Comparison of ENCODE assay signal across 17 cellular contexts in genomic region chr7:130566168-130566897, GRCh38.
DNase-seq lines count a peak whose midpoint lies in the region; TF ChIP-seq lines count a peak whose summit lies in the region.
"Had no signal": no experiment of that assay in that cellular context is flagged by ENCODE, and none has a peak within 500 bp of the region (broad histone marks: within the 10 kb centered on the region; RNA-seq: fewer than 3 reads in every experiment).

No MANE protein-coding gene starts in this region.

- no peak for TF ChIP-seq CTCF in spleen (IDR thresholded peaks at IDR 0.05 in 8 of 11, conservative IDR thresholded peaks at IDR 0.05 in 3 of 11)

- peaks cover 0 to 17% (median 0%) of the 10 kb centered on the region in 6 donors for H3K36me3 ChIP-seq in spleen
- H3K36me3 ChIP-seq: sigmoid colon had no signal

- H3K4me1 ChIP-seq in spleen, result no peaks in the 10 kb centered on the region
- H3K4me1 ChIP-seq: sigmoid colon, SJCRH30 had no signal

- H3K9me3 ChIP-seq in spleen, result peaks cover 0 to 45% (median 20%) of the 10 kb centered on the region in 8 donors
- H3K9me3 ChIP-seq: sigmoid colon had no signal

- no peak for TF ChIP-seq POLR2A in spleen (IDR thresholded peaks at IDR 0.05)

- intact Hi-C loops in spleen (cut with DNase I; ENCODE audit: low total_unique reads), result no loop called here

- DNase-seq in LoVo (ENCODE audit: low spot score) (peak; percentile 5), dermis microvascular lymphatic vessel endothelial cell (ENCODE audit: low read depth in 2 of 2) (peak; percentile 26 to 95), iris pigment epithelial cell (ENCODE audit: low read depth) (peak; percentile 86), spleen (peak; percentile 63), NOMO-1 (lab: John Stamatoyannopoulos, UW; ENCODE audit: unreplicated experiment in 2 of 2) (no peak), SIG-M5 treated with dmso at 0.1 percent for 504 hours (lab: John Stamatoyannopoulos, UW; ENCODE audit: unreplicated experiment) (no peak), NCI-H1105 treated with DMSO at 0.1 percent for 48 hours (lab: John Stamatoyannopoulos, UW) (no peak)
- DNase-seq: activated CD4-positive, alpha-beta T cell treated with anti-CD3 and anti-CD28 coated beads, Interleukin-2, amount 10 ng/mL, durations not matched to agents 7 days and 5 days; activated T-cell treated with anti-CD3 and anti-CD28 coated beads, Interleukin-2, amount 50 U/mL, for 24 hours; GM23248; left colon; NK-92 treated with Interleukin-12 subunit alpha and Interleukin-12 subunit beta, amount 100 ng/mL, for 24 hours; sigmoid colon; SJCRH30; stimulated activated CD4-positive, alpha-beta T cell treated with anti-CD3 and anti-CD28 coated beads, Interleukin-4, amount 100 ng/mL, for 4 hours; T1000 had no signal

- H3K4me3 ChIP-seq in spleen, result no peak overlapping the region
- H3K4me3 ChIP-seq: GM23248, sigmoid colon, SJCRH30 had no signal

- 79 to 85% (median 84%) methylated on average over 9 of the region's 9 CpGs for WGBS in spleen, 5 donors

- peak overlapping the region in 6 of 8 donors; percentile 7 to 71 (median 57) for H3K27ac ChIP-seq in spleen
- H3K27ac ChIP-seq: epithelial cell of prostate, GM23248, sigmoid colon, SJCRH30 had no signal

- no peaks in the 10 kb centered on the region for H3K27me3 ChIP-seq in spleen (replicated peaks in 1 of 7)
- H3K27me3 ChIP-seq: sigmoid colon, SJCRH30 had no signal

Comparison
In these comparisons a context has a peak if more than half of its experiments do, and no peak if none do; other contexts are left out.
1. DNase-seq: peak in LoVo (single experiment), dermis microvascular lymphatic vessel endothelial cell (2 of 2), iris pigment epithelial cell (single experiment) and spleen (single experiment); none in NOMO-1 (0 of 2), SIG-M5 treated with dmso at 0.1 percent for 504 hours (single experiment) and NCI-H1105 treated with DMSO at 0.1 percent for 48 hours (single experiment).